Comparison of ENCODE assay signal across 11 cellular contexts in genomic region chr10:129756912-129757861, GRCh38.
DNase-seq lines count a peak whose midpoint lies in the region; ATAC-seq and TF ChIP-seq lines count a peak whose summit lies in the region.
"Had no signal": no experiment of that assay in that cellular context is flagged by ENCODE, and none has a peak within 500 bp of the region (broad histone marks: within the 10 kb centered on the region; RNA-seq: fewer than 3 reads in every experiment).

No MANE protein-coding gene starts in this region.

- DNase-seq in NCI-H1694 treated with DMSO at 0.1 percent for 48 hours (lab: John Stamatoyannopoulos, UW) (peak; percentile 36), NCI-H1694 (lab: John Stamatoyannopoulos, UW) (no peak), Peyer's patch (peak; percentile 1 to 19 (median 10)), right cardiac atrium (peak in 2 of 3 donors; percentile 49 to 62), SW 1271 (lab: John Stamatoyannopoulos, UW) (no peak), trophoblast cell (no peak), NCI-H187 (lab: John Stamatoyannopoulos, UW) (no peak)
- DNase-seq in stimulated activated CD8-positive, alpha-beta memory T cell treated with anti-CD3 and anti-CD28 coated beads, Interleukin-4, amount 100 ng/mL, for 48 hours = peak; percentile 17

- no peaks in the 10 kb centered on the region for H3K79me1 ChIP-seq in trophoblast cell (ENCODE audit: low read length)

- H3K27me3 ChIP-seq in Peyer's patch = no peaks in the 10 kb centered on the region
- no peaks in the 10 kb centered on the region for H3K27me3 ChIP-seq in right cardiac atrium (ENCODE audit: control insufficient read depth, insufficient read depth)
- no peaks in the 10 kb centered on the region for H3K27me3 ChIP-seq in trophoblast cell (ENCODE audit: insufficient read depth, low read length)

- no peak overlapping the region for H4K12ac ChIP-seq in trophoblast cell (ENCODE audit: low read depth, low read length)

- H3K4me3 ChIP-seq in Peyer's patch (no peak overlapping the region), right cardiac atrium (ENCODE audit: low read length) (no peak overlapping the region), trophoblast cell (ENCODE audit: low read depth, low read length) (no peak overlapping the region)
- H3K4me3 ChIP-seq: A549, mucosa of descending colon had no signal

- peaks cover 0 to 15% (median 0%) of the 10 kb centered on the region in 3 donors for H3K36me3 ChIP-seq in Peyer's patch
- peaks cover 0 to 2% of the 10 kb centered on the region in 2 experiments for H3K36me3 ChIP-seq in trophoblast cell (ENCODE audit: control insufficient read depth in 1 of 2, insufficient read depth in 2 of 2, low read length in 2 of 2)

- no peak for TF ChIP-seq POLR2A in Peyer's patch (IDR thresholded peaks at IDR 0.05)

- H2AFZ ChIP-seq in trophoblast cell (ENCODE audit: insufficient read depth, low read length, poor library complexity) = no peak overlapping the region

- H3K23ac ChIP-seq in trophoblast cell (ENCODE audit: low read length) = no peak overlapping the region

- no peak overlapping the region for H3K18ac ChIP-seq in trophoblast cell (ENCODE audit: low read length)

- intact Hi-C loops in right cardiac atrium (cut with DNase I) = no loop called here

- no peak overlapping the region for H2BK120ac ChIP-seq in trophoblast cell (ENCODE audit: insufficient read depth, low read length, poor library complexity)

- no peak overlapping the region for H2AK5ac ChIP-seq in trophoblast cell (ENCODE audit: low read length)

- no peak overlapping the region for H3K14ac ChIP-seq in trophoblast cell (ENCODE audit: low read length)

- no peaks in the 10 kb centered on the region for H3K4me1 ChIP-seq in Peyer's patch
- H3K4me1 ChIP-seq in right cardiac atrium (ENCODE audit: control insufficient read depth, insufficient read depth, low read length) = no peaks in the 10 kb centered on the region
- H3K4me1 ChIP-seq in trophoblast cell (ENCODE audit: control insufficient read depth in 1 of 2, insufficient read depth in 2 of 2, low read length in 2 of 2) = no peaks in the 10 kb centered on the region
- H3K4me1 ChIP-seq: A549 had no signal

- no peak overlapping the region for H2BK5ac ChIP-seq in trophoblast cell (ENCODE audit: low read depth, low read length, poor library complexity)

- TF ChIP-seq CTCF in Peyer's patch (IDR thresholded peaks at IDR 0.05) = no peak

- no peak overlapping the region for H2BK12ac ChIP-seq in trophoblast cell (ENCODE audit: low read length)

- H3K9ac ChIP-seq in trophoblast cell (ENCODE audit: low read length) = no peak overlapping the region

- no peaks in the 10 kb centered on the region for H3K9me3 ChIP-seq in Peyer's patch
- H3K9me3 ChIP-seq in right cardiac atrium (ENCODE audit: control insufficient read depth, low read length) = no peaks in the 10 kb centered on the region
- peaks cover 8% of the 10 kb centered on the region for H3K9me3 ChIP-seq in trophoblast cell (ENCODE audit: insufficient read depth, low read depth, low read length)

- no peak overlapping the region for H4K91ac ChIP-seq in trophoblast cell (ENCODE audit: low read depth, low read length)

- ATAC-seq in right cardiac atrium = peak in 1 of 2 donors; percentile 28
- ATAC-seq: A549; mucosa of descending colon; stimulated activated effector memory CD8-positive, alpha-beta T cell treated with anti-CD3 and anti-CD28 coated beads, Interleukin-12 subunit alpha, Interleukin-12 subunit beta, amount 100 ng/mL, for 72 hours had no signal

- no peaks in the 10 kb centered on the region for H3K79me2 ChIP-seq in trophoblast cell (ENCODE audit: control insufficient read depth, insufficient read depth, low read length, poor library complexity)

- no peak overlapping the region for H3K4ac ChIP-seq in trophoblast cell (ENCODE audit: low read depth, low read length)

- H3K27ac ChIP-seq in Peyer's patch (no peak overlapping the region), right cardiac atrium (ENCODE audit: low read length) (no peak overlapping the region), trophoblast cell (ENCODE audit: low read depth, low read length) (no peak overlapping the region)
- H3K27ac ChIP-seq: A549 had no signal

- 51% methylated on average over 21 of the region's 21 CpGs for WGBS in right cardiac atrium
- WGBS in trophoblast cell (ENCODE audit: extremely low coverage, insufficient coverage, insufficient read length) = no CpG with 5 or more reads among the region's 21 CpGs

- H3K4me2 ChIP-seq in trophoblast cell (ENCODE audit: low read length) = no peak overlapping the region
- H3K4me2 ChIP-seq: A549 had no signal

- no peak overlapping the region for H4K8ac ChIP-seq in trophoblast cell (ENCODE audit: low read depth, low read length)

Comparison
In these comparisons a context has a peak if more than half of its experiments do, and no peak if none do; other contexts are left out.
1. DNase-seq: peak in NCI-H1694 treated with DMSO at 0.1 percent for 48 hours (single experiment), Peyer's patch (3 of 3), right cardiac atrium (2 of 3) and stimulated activated CD8-positive, alpha-beta memory T cell treated with anti-CD3 and anti-CD28 coated beads, Interleukin-4, amount 100 ng/mL, for 48 hours (single experiment); none in NCI-H1694 (single experiment), SW 1271 (0 of 2), trophoblast cell (0 of 2) and NCI-H187 (0 of 2).